ENCODE assay signal across 9 cellular contexts in genomic region chr16:30585022-30585399, GRCh38.
A peak's percentile ranks its signal among the peaks of the same experiment; 100 is the strongest.
DNase-seq lines count a peak whose midpoint lies in the region; ATAC-seq and FAIRE-seq lines count a peak whose summit lies in the region.
"Had no signal": no experiment of that assay in that cellular context is flagged by ENCODE, and none has a peak within 500 bp of the region (broad histone marks: within the 10 kb centered on the region; RNA-seq: fewer than 3 reads in every experiment).

No MANE protein-coding gene starts in this region.

- H3K27me3 ChIP-seq in mucosa of rectum (ENCODE audit: control insufficient read depth in 2 of 2, insufficient read depth in 2 of 2, low read length in 2 of 2) = no peaks in the 10 kb centered on the region

- peak overlapping the region; percentile 91 to 94 for H3K27ac ChIP-seq in mucosa of rectum (ENCODE audit: low read depth in 2 of 2, low read length in 2 of 2)

- peak overlapping the region; percentile 83 to 92 for H3K4me3 ChIP-seq in mucosa of rectum (ENCODE audit: low read length in 2 of 2)

- peak overlapping the region; percentile 88 to 91 for H3K9ac ChIP-seq in mucosa of rectum (ENCODE audit: low read depth in 1 of 2, low read length in 2 of 2)

- no peaks in the 10 kb centered on the region for H3K9me3 ChIP-seq in mucosa of rectum (ENCODE audit: control insufficient read depth in 2 of 2, low read length in 2 of 2)

- ATAC-seq in GM21786 (IDR thresholded peaks at IDR 0.05; ENCODE audit: unreplicated experiment) = peak; percentile 34

- FAIRE-seq in urothelium cell line (lab: Jason Lieb, UNC) = no peak
- FAIRE-seq: A204.1 had no signal

- peaks cover 7 to 10% of the 10 kb centered on the region in 2 donors for H3K36me3 ChIP-seq in mucosa of rectum (ENCODE audit: control insufficient read depth in 2 of 2, insufficient read depth in 2 of 2, low read length in 2 of 2)

- DNase-seq in DMS153 treated with DMSO at 0.1 percent for 48 hours (lab: John Stamatoyannopoulos, UW; ENCODE audit: unreplicated experiment) (peak; percentile 19), DMS153 (lab: John Stamatoyannopoulos, UW) (no peak), NCI-H2227 treated with DMSO at 0.1 percent for 48 hours (lab: John Stamatoyannopoulos, UW) (peak; percentile 37), cerebellar cortex (ENCODE audit: low spot score) (peak; percentile 14), urothelium cell line (ENCODE audit: low spot score) (no peak), epidermal melanocyte (ENCODE audit: insufficient read length, low spot score) (no peak)

- peaks cover 5 to 6% of the 10 kb centered on the region in 2 donors for H3K4me1 ChIP-seq in mucosa of rectum (ENCODE audit: control insufficient read depth in 2 of 2, insufficient read depth in 2 of 2, low read length in 2 of 2)

Comparison
In these comparisons a context has a peak if more than half of its experiments do, and no peak if none do; other contexts are left out.
1. DNase-seq: peak in DMS153 treated with DMSO at 0.1 percent for 48 hours (single experiment), NCI-H2227 treated with DMSO at 0.1 percent for 48 hours (single experiment) and cerebellar cortex (single experiment); none in DMS153 (single experiment), urothelium cell line (single experiment) and epidermal melanocyte (single experiment).